Comparison of ENCODE assay signal across 8 cellular contexts in genomic region chr9:124126571-124127289, GRCh38.
DNase-seq lines count a peak whose midpoint lies in the region; ATAC-seq and TF ChIP-seq lines count a peak whose summit lies in the region.

No MANE protein-coding gene starts in this region.

- no peak overlapping the region for H3K4ac ChIP-seq in trophoblast cell (ENCODE audit: low read depth, low read length)

- H2AFZ ChIP-seq in KMS-11 (ENCODE audit: low read depth) (no peak overlapping the region; the same call in 1 of the 2 replicates), trophoblast cell (ENCODE audit: insufficient read depth, low read length, poor library complexity) (no peak overlapping the region)

- H3K9me3 ChIP-seq in gastroesophageal sphincter (peaks cover 0 to 11% (median 0%) of the 10 kb centered on the region in 3 donors), trophoblast cell (ENCODE audit: insufficient read depth, low read depth, low read length) (no peaks in the 10 kb centered on the region), upper lobe of left lung (peaks cover 0 to 4% (median 2%) of the 10 kb centered on the region in 4 donors)

- ATAC-seq in gastroesophageal sphincter (no peak), upper lobe of left lung (ENCODE audit: low FRiP score in 2 of 2) (peak; percentile 63 to 75), HG03039 (IDR thresholded peaks at IDR 0.05; ENCODE audit: unreplicated experiment) (no peak)

- no peaks in the 10 kb centered on the region for H3K79me2 ChIP-seq in KMS-11 (ENCODE audit: insufficient read depth, low read depth)
- H3K79me2 ChIP-seq in trophoblast cell (ENCODE audit: control insufficient read depth, insufficient read depth, low read length, poor library complexity), result no peaks in the 10 kb centered on the region

- no peaks in the 10 kb centered on the region for H3K27me3 ChIP-seq in KMS-11 (ENCODE audit: insufficient read depth, low read depth)
- H3K27me3 ChIP-seq in gastroesophageal sphincter, result peaks cover 24% of the 10 kb centered on the region
- no peaks in the 10 kb centered on the region for H3K27me3 ChIP-seq in trophoblast cell (ENCODE audit: insufficient read depth, low read length)
- H3K27me3 ChIP-seq in upper lobe of left lung, result no peaks in the 10 kb centered on the region

- peak; percentile 98 for TF ChIP-seq CTCF in KMS-11 (conservative IDR thresholded peaks at IDR 0.05; ENCODE audit: low read depth, low read length)
- TF ChIP-seq CTCF in gastroesophageal sphincter (IDR thresholded peaks at IDR 0.05), result peak; percentile 92 to 100 (median 95)
- peak; percentile 95 to 99 (median 96) for TF ChIP-seq CTCF in upper lobe of left lung (IDR thresholded peaks at IDR 0.05)

- no peaks in the 10 kb centered on the region for H4K20me1 ChIP-seq in KMS-11 (ENCODE audit: insufficient read depth)

- no peak overlapping the region for H3K14ac ChIP-seq in trophoblast cell (ENCODE audit: low read length)

- no peak overlapping the region for H2BK5ac ChIP-seq in trophoblast cell (ENCODE audit: low read depth, low read length, poor library complexity)

- H4K91ac ChIP-seq in trophoblast cell (ENCODE audit: low read depth, low read length), result no peak overlapping the region

- peak; percentile 70 for DNase-seq in EL
- DNase-seq in SHP77 treated with DMSO at 0.1 percent for 48 hours (lab: John Stamatoyannopoulos, UW), result peak; percentile 45
- DNase-seq in activated effector memory CD4-positive, alpha-beta T cell treated with Interleukin-2 at 50 U/mL for 16 hours, result peak; percentile 63
- peak; percentile 71 to 93 for DNase-seq in trophoblast cell
- peak; percentile 78 to 79 for DNase-seq in upper lobe of left lung

- peaks cover 6% of the 10 kb centered on the region for H3K79me1 ChIP-seq in trophoblast cell (ENCODE audit: low read length)

- H4K12ac ChIP-seq in trophoblast cell (ENCODE audit: low read depth, low read length), result no peak overlapping the region

- H2AK5ac ChIP-seq in trophoblast cell (ENCODE audit: low read length), result no peak overlapping the region

- no peak overlapping the region for H2BK12ac ChIP-seq in trophoblast cell (ENCODE audit: low read length)

- H4K8ac ChIP-seq in trophoblast cell (ENCODE audit: low read depth, low read length), result no peak overlapping the region

- H3K4me3 ChIP-seq in KMS-11 (IDR thresholded peaks at IDR 0.05; ENCODE audit: insufficient read depth, low read depth, low read length), result no peak overlapping the region
- no peak overlapping the region for H3K4me3 ChIP-seq in gastroesophageal sphincter
- H3K4me3 ChIP-seq in trophoblast cell (ENCODE audit: low read depth, low read length), result no peak overlapping the region
- H3K4me3 ChIP-seq in upper lobe of left lung, result no peak overlapping the region

- 75 to 83% methylated on average over 1 to 6 of the region's 17 CpGs for WGBS in gastroesophageal sphincter (ENCODE audit: low coverage in 1 of 2), 2 donors
- WGBS in trophoblast cell (ENCODE audit: extremely low coverage, insufficient coverage, insufficient read length), result no CpG with 5 or more reads among the region's 17 CpGs
- 32 to 51% methylated on average over 9 to 15 of the region's 17 CpGs for WGBS in upper lobe of left lung, 2 donors

- H3K27ac ChIP-seq in KMS-11 (no peak overlapping the region), gastroesophageal sphincter (no peak overlapping the region), trophoblast cell (ENCODE audit: low read depth, low read length) (no peak overlapping the region), upper lobe of left lung (no peak overlapping the region)

- H3K9ac ChIP-seq in KMS-11 (no peak overlapping the region), trophoblast cell (ENCODE audit: low read length) (no peak overlapping the region)

- no peak overlapping the region for H2BK120ac ChIP-seq in trophoblast cell (ENCODE audit: insufficient read depth, low read length, poor library complexity)

- H3K4me1 ChIP-seq in KMS-11 (ENCODE audit: low read depth, poor library complexity, severe bottlenecking) (peaks cover 8% of the 10 kb centered on the region), gastroesophageal sphincter (no peaks in the 10 kb centered on the region), trophoblast cell (ENCODE audit: control insufficient read depth in 1 of 2, insufficient read depth in 2 of 2, low read length in 2 of 2) (peaks cover 8 to 15% of the 10 kb centered on the region in 2 experiments), upper lobe of left lung (peaks cover 0 to 6% (median 2%) of the 10 kb centered on the region in 4 donors)

- H3K36me3 ChIP-seq in KMS-11 (ENCODE audit: insufficient read depth) (no peaks in the 10 kb centered on the region), gastroesophageal sphincter (no peaks in the 10 kb centered on the region), trophoblast cell (ENCODE audit: control insufficient read depth in 1 of 2, insufficient read depth in 2 of 2, low read length in 2 of 2) (no peaks in the 10 kb centered on the region), upper lobe of left lung (no peaks in the 10 kb centered on the region)

- no peak for TF ChIP-seq EP300 in gastroesophageal sphincter (IDR thresholded peaks at IDR 0.05)
- TF ChIP-seq EP300 in upper lobe of left lung (IDR thresholded peaks at IDR 0.05), result no peak

- no peak overlapping the region for H3K23ac ChIP-seq in trophoblast cell (ENCODE audit: low read length)

- H3K18ac ChIP-seq in trophoblast cell (ENCODE audit: low read length), result no peak overlapping the region

- H3K4me2 ChIP-seq in KMS-11, result peak overlapping the region; percentile 6; the same call in 1 of the 2 replicates
- no peak overlapping the region for H3K4me2 ChIP-seq in trophoblast cell (ENCODE audit: low read length)

- TF ChIP-seq POLR2A in gastroesophageal sphincter (IDR thresholded peaks at IDR 0.05), result no peak
- TF ChIP-seq POLR2A in upper lobe of left lung (IDR thresholded peaks at IDR 0.05), result no peak

Comparison
In these comparisons a context has a peak if more than half of its experiments do, and no peak if none do; other contexts are left out.
1. ATAC-seq: peak in upper lobe of left lung (2 of 2); none in gastroesophageal sphincter (single experiment) and HG03039 (single experiment).
2. Peak in every context shown above with its lines, with median percentiles within 50 percentile points of each other: DNase-seq and CTCF ChIP-seq.